ENCODE assay signal across 16 cellular contexts in genomic region chr12:111037047-111037446, GRCh38. TPM values are rescaled to one million over a fixed set of nuclear protein-coding genes. Genes with fewer than 3 reads are reported as not detected.
DNase-seq lines count a peak whose midpoint lies in the region; ATAC-seq and TF ChIP-seq lines count a peak whose summit lies in the region.
"Had no signal": no experiment of that assay in that cellular context is flagged by ENCODE, and none has a peak within 500 bp of the region (broad histone marks: within the 10 kb centered on the region; RNA-seq: fewer than 3 reads in every experiment).

No MANE protein-coding gene starts in this region.

- TF ChIP-seq CTCF in WTC11 (IDR thresholded peaks at IDR 0.05) = no peak

- H3K9me3 ChIP-seq in aorta (ENCODE audit: control insufficient read depth, low read length) = no peaks in the 10 kb centered on the region
- H3K9me3 ChIP-seq: colonic mucosa had no signal

- H3K4me3 Mint-ChIP-seq in stimulated activated naive CD8-positive, alpha-beta T cell treated with anti-CD3 and anti-CD28 coated beads, Interleukin-15, amount 100 ng/mL, for 72 hours = peak overlapping the region; percentile 2 to 69
- H3K4me3 Mint-ChIP-seq in WTC11 (peak overlapping the region; percentile 38; the same call in 1 of the 2 replicates), naive B cell (peak overlapping the region in 5 of 8 donors; percentile 2 to 81 (median 9))
- H3K4me3 Mint-ChIP-seq: activated CD8-positive, alpha-beta T cell treated with anti-CD3 and anti-CD28 coated beads, Interleukin-2, amount 10 ng/mL, durations not matched to agents 7 days and 5 days; natural killer cell treated with Interleukin-12 subunit alpha and Interleukin-12 subunit beta and Interleukin-15 and Interleukin-18, amount 100 ng/mL, for 72 hours had no signal

- peaks cover 26% of the 10 kb centered on the region for H3K4me1 Mint-ChIP-seq in stimulated activated naive CD8-positive, alpha-beta T cell treated with anti-CD3 and anti-CD28 coated beads, Interleukin-15, amount 100 ng/mL, for 72 hours
- H3K4me1 Mint-ChIP-seq in WTC11 (peaks cover 46% of the 10 kb centered on the region), naive B cell (peaks cover 19 to 34% (median 21%) of the 10 kb centered on the region in 3 donors)

- POLR2A ChIA-PET in WTC11 (lab: Charles Lee) = no interaction called here

- 28 to 36% methylated on average over 23 of the region's 23 CpGs for WGBS in aorta, 2 donors

- no peak for DNase-seq in stimulated activated naive CD8-positive, alpha-beta T cell treated with anti-CD3 and anti-CD28 coated beads, Interleukin-15, amount 100 ng/mL, for 72 hours
- DNase-seq in stimulated activated naive CD8-positive, alpha-beta T cell treated with anti-CD3 and anti-CD28 coated beads, Interleukin-15, Interleukin-2, amounts not matched to agents 100 U/mL and 50 U/mL, for 24 hours = no peak
- DNase-seq in WTC11 (ENCODE audit: low spot score) (no peak), naive B cell (no peak), aorta (no peak), NCI-H1694 treated with DMSO at 0.1 percent for 48 hours (lab: John Stamatoyannopoulos, UW) (no peak)
- no peak for DNase-seq in stimulated activated CD4-positive, alpha-beta T cell treated with anti-CD3 and anti-CD28 coated beads, Interleukin-4, amount 100 ng/mL, for 24 hours
- DNase-seq: activated CD8-positive, alpha-beta T cell treated with anti-CD3 and anti-CD28 coated beads, Interleukin-2, amount 10 ng/mL, durations not matched to agents 7 days and 5 days; colonic mucosa had no signal

- ATAC-seq in stimulated activated naive CD8-positive, alpha-beta T cell treated with anti-CD3 and anti-CD28 coated beads, Interleukin-15, amount 100 ng/mL, for 72 hours = no peak
- no peak for ATAC-seq in stimulated activated naive CD8-positive, alpha-beta T cell treated with anti-CD3 and anti-CD28 coated beads, Interleukin-15, Interleukin-2, amounts not matched to agents 100 U/mL and 50 U/mL, for 24 hours
- no peak for ATAC-seq in WTC11
- no peak for ATAC-seq in naive B cell (ENCODE audit: low read depth in 2 of 2)
- peak; percentile 54 for ATAC-seq in aorta (ENCODE audit: low FRiP score)
- ATAC-seq in GM21447 (IDR thresholded peaks at IDR 0.05; ENCODE audit: unreplicated experiment) = no peak
- ATAC-seq: activated CD8-positive, alpha-beta T cell treated with anti-CD3 and anti-CD28 coated beads, Interleukin-2, amount 10 ng/mL, durations not matched to agents 7 days and 5 days; natural killer cell treated with Interleukin-12 subunit alpha and Interleukin-12 subunit beta and Interleukin-15 and Interleukin-18, amount 100 ng/mL, for 72 hours had no signal

- H3K4me3 ChIP-seq in aorta (ENCODE audit: low read length in 2 of 2) = no peak overlapping the region
- H3K4me3 ChIP-seq: colonic mucosa, SK-N-MC had no signal

- no peak overlapping the region for H3K27ac Mint-ChIP-seq in stimulated activated naive CD8-positive, alpha-beta T cell treated with anti-CD3 and anti-CD28 coated beads, Interleukin-15, amount 100 ng/mL, for 72 hours
- H3K27ac Mint-ChIP-seq in WTC11 (no peak overlapping the region), naive B cell (peak overlapping the region in 1 of 6 donors; percentile 86)
- H3K27ac Mint-ChIP-seq: activated CD8-positive, alpha-beta T cell treated with anti-CD3 and anti-CD28 coated beads, Interleukin-2, amount 10 ng/mL, durations not matched to agents 7 days and 5 days; activated T-helper 2 cell treated with anti-CD3 and anti-CD28 coated beads, Interferon-gamma antibody, Interleukin-2, Interleukin-4, amounts not matched to agents 10 μg/mL and 5 μg/mL and 100 μg/mL, durations not matched to agents 14 hours and 24 hours and 36 hours; natural killer cell treated with Interleukin-12 subunit alpha and Interleukin-12 subunit beta and Interleukin-15 and Interleukin-18, amount 100 ng/mL, for 72 hours had no signal

- intact Hi-C loops in aorta (cut with DNase I) = no loop called here

- no peaks in the 10 kb centered on the region for H3K36me3 Mint-ChIP-seq in WTC11
- peaks cover 0 to 8% of the 10 kb centered on the region in 2 donors for H3K36me3 Mint-ChIP-seq in naive B cell
- H3K36me3 Mint-ChIP-seq: natural killer cell treated with Interleukin-12 subunit alpha and Interleukin-12 subunit beta and Interleukin-15 and Interleukin-18, amount 100 ng/mL, for 72 hours had no signal

- no peaks in the 10 kb centered on the region for H3K9me3 Mint-ChIP-seq in stimulated activated naive CD8-positive, alpha-beta T cell treated with anti-CD3 and anti-CD28 coated beads, Interleukin-15, amount 100 ng/mL, for 72 hours
- H3K9me3 Mint-ChIP-seq in WTC11 = no peaks in the 10 kb centered on the region
- H3K9me3 Mint-ChIP-seq in naive B cell = peaks cover 0 to 4% (median 0%) of the 10 kb centered on the region in 7 donors
- H3K9me3 Mint-ChIP-seq: activated T-helper 2 cell treated with anti-CD3 and anti-CD28 coated beads, Interferon-gamma antibody, Interleukin-2, Interleukin-4, amounts not matched to agents 10 μg/mL and 5 μg/mL and 100 μg/mL, durations not matched to agents 14 hours and 24 hours and 36 hours; natural killer cell treated with Interleukin-12 subunit alpha and Interleukin-12 subunit beta and Interleukin-15 and Interleukin-18, amount 100 ng/mL, for 72 hours had no signal

- no peaks in the 10 kb centered on the region for H3K36me3 ChIP-seq in aorta (ENCODE audit: control insufficient read depth in 1 of 2, insufficient read depth in 2 of 2, low read length in 1 of 2)
- H3K36me3 ChIP-seq: colonic mucosa had no signal

- no peaks in the 10 kb centered on the region for H3K4me1 ChIP-seq in aorta (ENCODE audit: control insufficient read depth in 1 of 2, insufficient read depth in 2 of 2, low read length in 2 of 2)
- H3K4me1 ChIP-seq: colonic mucosa had no signal

- CTCF ChIA-PET in WTC11 (lab: Charles Lee) = interaction anchor here (1.1 to 1.3 kb wide), 2 partner anchors 105 to 142 kb away, joined by 3 read pairs; no protein-coding TSS in a partner anchor

- H3K27me3 ChIP-seq in aorta (ENCODE audit: control insufficient read depth in 1 of 2, insufficient read depth in 2 of 2, low read length in 1 of 2) = no peaks in the 10 kb centered on the region

- peaks cover 68% of the 10 kb centered on the region for H3K27me3 Mint-ChIP-seq in stimulated activated naive CD8-positive, alpha-beta T cell treated with anti-CD3 and anti-CD28 coated beads, Interleukin-15, amount 100 ng/mL, for 72 hours
- H3K27me3 Mint-ChIP-seq in WTC11 (ENCODE audit: low read depth) = peaks cover 32% of the 10 kb centered on the region
- peaks cover 51 to 78% (median 71%) of the 10 kb centered on the region in 3 donors for H3K27me3 Mint-ChIP-seq in naive B cell

- H3K27ac ChIP-seq in aorta (ENCODE audit: low read depth in 1 of 2, low read length in 2 of 2) = no peak overlapping the region
- H3K27ac ChIP-seq: colonic mucosa, epithelial cell of prostate, SK-N-MC had no signal

TF ChIP-seq in WTC11, 78 proteins besides CTCF, POLR2A, EP300 and RAD21:
- no peak for TF ChIP-seq ZMAT4 (CRISPR knock-in tag; IDR thresholded peaks at IDR 0.05)
- no peak for TF ChIP-seq ERG (CRISPR knock-in tag; IDR thresholded peaks at IDR 0.05)

RNA-seq across cellular contexts. Expression of gene CUX2, which starts 3.1 kb away (rescaled TPM):
- 5.9 to 6.9 TPM (median 6.3 TPM) in 3 replicates for total RNA-seq in WTC11 (2021)
- polyA plus RNA-seq in naive B cell (ENCODE audit: low read depth in 6 of 6) = not detected
- total RNA-seq in aorta = under 1 TPM in 1 of 2 donors, not detected in 1; 0.30 TPM
- not detected for polyA plus RNA-seq in aorta
- total RNA-seq: activated T-helper 2 cell treated with anti-CD3 and anti-CD28 coated beads, Interferon-gamma antibody, Interleukin-2, Interleukin-4, amounts not matched to agents 10 μg/mL and 5 μg/mL and 100 μg/mL, durations not matched to agents 14 hours and 24 hours and 36 hours; HT1080; LHCN-M2; natural killer cell treated with Interleukin-12 subunit alpha and Interleukin-12 subunit beta and Interleukin-15 and Interleukin-18, amount 100 ng/mL, for 72 hours had no signal
